1 cellular context compared by ENCODE assay signal in genomic region chr1:111739222-111739983, GRCh38.
TF ChIP-seq lines count a peak whose summit lies in the region.

Gene INKA2, minus strand, starts transcription at chr1:111739395. Its CDS starts 153 bp downstream, at chr1:111739242.

TF ChIP-seq in HepG2, 621 proteins besides CTCF, POLR2A, EP300 and RAD21 (continued from another document and continues in another):
- no peak for TF ChIP-seq PAWR (CRISPR knock-in tag; IDR thresholded peaks at IDR 0.05; ENCODE audit: borderline replicate concordance)
- TF ChIP-seq POGZ (CRISPR knock-in tag; IDR thresholded peaks at IDR 0.05): peak; percentile 52
- TF ChIP-seq MEIS1 (CRISPR knock-in tag; IDR thresholded peaks at IDR 0.05; ENCODE audit: borderline replicate concordance): peak; percentile 46; the same call in 1 of the 2 replicates
- TF ChIP-seq RNF219 (CRISPR knock-in tag; IDR thresholded peaks at IDR 0.05): no peak
- no peak; the same call in 1 of the 2 replicates for TF ChIP-seq ZNF224 (CRISPR knock-in tag; IDR thresholded peaks at IDR 0.05)
- no peak for TF ChIP-seq SP1 (IDR thresholded peaks at IDR 0.05)
- TF ChIP-seq SP1 (CRISPR knock-in tag; IDR thresholded peaks at IDR 0.05): peak; percentile 47; the same call in 1 of the 2 replicates
- TF ChIP-seq ZNF597 (CRISPR knock-in tag; IDR thresholded peaks at IDR 0.05): no peak
- TF ChIP-seq HDAC2 (CRISPR knock-in tag; IDR thresholded peaks at IDR 0.05): 0 out of 2 replicates have a peak, but pooled peaks have one; percentile 41
- 0 out of 2 replicates have a peak, but pooled peaks have one; percentile 26 for TF ChIP-seq ZNF780A (CRISPR knock-in tag; IDR thresholded peaks at IDR 0.05)
- no peak for TF ChIP-seq ZFP1 (CRISPR knock-in tag; IDR thresholded peaks at IDR 0.05)
- TF ChIP-seq ELF4 (CRISPR knock-in tag; IDR thresholded peaks at IDR 0.05; ENCODE audit: borderline replicate concordance): peak; percentile 1; the same call in 1 of the 2 replicates
- TF ChIP-seq HNF1A (IDR thresholded peaks at IDR 0.05; ENCODE audit: low read depth): no peak
- peak; percentile 23 for TF ChIP-seq HNF1A (CRISPR knock-in tag; IDR thresholded peaks at IDR 0.05; ENCODE audit: borderline replicate concordance)
- TF ChIP-seq SMAD1 (CRISPR knock-in tag; IDR thresholded peaks at IDR 0.05; ENCODE audit: borderline replicate concordance, low read depth): no peak
- TF ChIP-seq ZNF737 (CRISPR knock-in tag; IDR thresholded peaks at IDR 0.05; ENCODE audit: borderline replicate concordance): no peak
- peak; percentile 93 for TF ChIP-seq ZNF441 (CRISPR knock-in tag; IDR thresholded peaks at IDR 0.05; ENCODE audit: borderline replicate concordance)
- TF ChIP-seq ZNF547 (CRISPR knock-in tag; IDR thresholded peaks at IDR 0.05): peak; percentile 80
- TF ChIP-seq FOXP4 (CRISPR knock-in tag; IDR thresholded peaks at IDR 0.05): no peak; the same call in none of the 2 replicates
- TF ChIP-seq TP53 (CRISPR knock-in tag; conservative IDR thresholded peaks at IDR 0.05): 0 out of 2 replicates have a peak, but pooled peaks have one; percentile 65
- no peak for TF ChIP-seq ZNF572 (CRISPR knock-in tag; IDR thresholded peaks at IDR 0.05)
- TF ChIP-seq ZNF446 (CRISPR knock-in tag; IDR thresholded peaks at IDR 0.05): 0 out of 2 replicates have a peak, but pooled peaks have one; percentile 74
- TF ChIP-seq ZNF564 (CRISPR knock-in tag; IDR thresholded peaks at IDR 0.05): peak; percentile 78; the same call in 1 of the 2 replicates
- TF ChIP-seq GABPB1 (CRISPR knock-in tag; IDR thresholded peaks at IDR 0.05): peak; percentile 78; the same call in 1 of the 2 replicates
- TF ChIP-seq TFE3 (CRISPR knock-in tag; IDR thresholded peaks at IDR 0.05): peak; percentile 89
- TF ChIP-seq ZNF652 (CRISPR knock-in tag; IDR thresholded peaks at IDR 0.05; ENCODE audit: borderline replicate concordance, low read depth): no peak
- no peak; the same call in 1 of the 2 replicates for TF ChIP-seq ZSCAN20 (CRISPR knock-in tag; IDR thresholded peaks at IDR 0.05; ENCODE audit: borderline replicate concordance)
- no peak for TF ChIP-seq PBX3 (CRISPR knock-in tag; IDR thresholded peaks at IDR 0.05; ENCODE audit: borderline replicate concordance)
- no peak for TF ChIP-seq ZBTB44 (CRISPR knock-in tag; IDR thresholded peaks at IDR 0.05)
- TF ChIP-seq MEF2D (CRISPR knock-in tag; IDR thresholded peaks at IDR 0.05): peak; percentile 40; the same call in 1 of the 2 replicates
- no peak for TF ChIP-seq ZFP36L2 (CRISPR knock-in tag; IDR thresholded peaks at IDR 0.05)
- TF ChIP-seq MIER3 (CRISPR knock-in tag; IDR thresholded peaks at IDR 0.05; ENCODE audit: borderline replicate concordance): no peak; the same call in 1 of the 2 replicates
- TF ChIP-seq ZNF10 (CRISPR knock-in tag; IDR thresholded peaks at IDR 0.05; ENCODE audit: borderline replicate concordance, low read depth): no peak
- peak; percentile 80 for TF ChIP-seq ZBTB7B (CRISPR knock-in tag; IDR thresholded peaks at IDR 0.05)
- no peak for TF ChIP-seq ZBTB21 (CRISPR knock-in tag; IDR thresholded peaks at IDR 0.05)
- TF ChIP-seq NONO (IDR thresholded peaks at IDR 0.05): no peak
- peak; percentile 79 for TF ChIP-seq NONO (CRISPR knock-in tag; conservative IDR thresholded peaks at IDR 0.05)
- no peak for TF ChIP-seq ATF1 (CRISPR knock-in tag; IDR thresholded peaks at IDR 0.05)
- no peak for TF ChIP-seq KLF11 (CRISPR knock-in tag; IDR thresholded peaks at IDR 0.05)
- TF ChIP-seq PRPF4 (IDR thresholded peaks at IDR 0.05; ENCODE audit: low read depth, low read length, poor library complexity, severe bottlenecking): no peak
- TF ChIP-seq ZNF619 (CRISPR knock-in tag; IDR thresholded peaks at IDR 0.05): peak; percentile 69; the same call in 1 of the 2 replicates
- TF ChIP-seq CSRNP2 (CRISPR knock-in tag; conservative IDR thresholded peaks at IDR 0.05; ENCODE audit: low read depth): no peak
- peak; percentile 90 for TF ChIP-seq FOXC1 (CRISPR knock-in tag; IDR thresholded peaks at IDR 0.05; ENCODE audit: borderline replicate concordance)
- 0 out of 2 replicates have a peak, but pooled peaks have one; percentile 37 for TF ChIP-seq TARDBP (CRISPR knock-in tag; IDR thresholded peaks at IDR 0.05)
- TF ChIP-seq RARA (CRISPR knock-in tag; IDR thresholded peaks at IDR 0.05): peak; percentile 34; the same call in 1 of the 2 replicates
- peak; percentile 40; the same call in 1 of the 2 replicates for TF ChIP-seq ETV6 (CRISPR knock-in tag; conservative IDR thresholded peaks at IDR 0.05)
- no peak for TF ChIP-seq HNF4G (IDR thresholded peaks at IDR 0.05; ENCODE audit: borderline replicate concordance, low read depth, low read length)
- TF ChIP-seq HNF4G (CRISPR knock-in tag; IDR thresholded peaks at IDR 0.05; ENCODE audit: borderline replicate concordance, low read depth): 0 out of 2 replicates have a peak, but pooled peaks have one; percentile 43
- TF ChIP-seq SMYD3 (CRISPR knock-in tag; IDR thresholded peaks at IDR 0.05): 0 out of 2 replicates have a peak, but pooled peaks have one; percentile 23
- peak; percentile 96 for TF ChIP-seq IRX3 (CRISPR knock-in tag; IDR thresholded peaks at IDR 0.05; ENCODE audit: borderline replicate concordance, low read depth)
- peak; percentile 72; the same call in 1 of the 2 replicates for TF ChIP-seq ZNF280B (CRISPR knock-in tag; IDR thresholded peaks at IDR 0.05; ENCODE audit: borderline replicate concordance)
